In genomic region chr1:209629621-209630382, GRCh38 we compare ENCODE assay signal across 23 cellular contexts. TPM values are rescaled to one million over a fixed set of nuclear protein-coding genes. Genes with fewer than 3 reads are reported as not detected.
A peak's percentile ranks its signal among the peaks of the same experiment; 100 is the strongest.
DNase-seq lines count a peak whose midpoint lies in the region; ATAC-seq and TF ChIP-seq lines count a peak whose summit lies in the region.
"Had no signal": no experiment of that assay in that cellular context is flagged by ENCODE, and none has a peak within 500 bp of the region (broad histone marks: within the 10 kb centered on the region; RNA-seq: fewer than 3 reads in every experiment).

No MANE protein-coding gene starts in this region.

- no peak for TF ChIP-seq POLR2A in gastroesophageal sphincter (IDR thresholded peaks at IDR 0.05)

- no peaks in the 10 kb centered on the region for H3K27me3 Mint-ChIP-seq in activated T-helper 17 cell treated with anti-CD3 and anti-CD28 coated beads, Interleukin-2, amount 50 U/mL, for 72 hours

- H3K36me3 Mint-ChIP-seq in activated T-helper 17 cell treated with anti-CD3 and anti-CD28 coated beads, Interleukin-2, amount 50 U/mL, for 72 hours (ENCODE audit: low read depth) = no peaks in the 10 kb centered on the region

- H3K36me3 ChIP-seq in gastroesophageal sphincter = no peaks in the 10 kb centered on the region
- H3K36me3 ChIP-seq: SJCRH30 had no signal

- no peaks in the 10 kb centered on the region for H3K27me3 ChIP-seq in gastroesophageal sphincter
- H3K27me3 ChIP-seq: SJCRH30 had no signal

- 93% methylated on average over 10 of the region's 11 CpGs; no CpG with 5 or more reads in 1 of the 2 donors for WGBS in gastroesophageal sphincter (ENCODE audit: low coverage in 1 of 2), 2 donors

- TF ChIP-seq CTCF in gastroesophageal sphincter (IDR thresholded peaks at IDR 0.05) = no peak

- no peak overlapping the region for H3K4me3 ChIP-seq in gastroesophageal sphincter
- H3K4me3 ChIP-seq: SJCRH30 had no signal

- H3K4me3 Mint-ChIP-seq in activated T-helper 17 cell treated with anti-CD3 and anti-CD28 coated beads, Interleukin-2, amount 50 U/mL, for 72 hours = no peak overlapping the region

- peaks cover 5% of the 10 kb centered on the region for H3K4me1 Mint-ChIP-seq in activated T-helper 17 cell treated with anti-CD3 and anti-CD28 coated beads, Interleukin-2, amount 50 U/mL, for 72 hours

- H3K27ac Mint-ChIP-seq in activated T-helper 17 cell treated with anti-CD3 and anti-CD28 coated beads, Interleukin-2, amount 50 U/mL, for 72 hours = peak overlapping the region; percentile 31

- ATAC-seq in activated T-helper 17 cell treated with anti-CD3 and anti-CD28 coated beads, Interleukin-2, amount 50 U/mL, for 72 hours (replicated peaks) = no peak
- no peak for ATAC-seq in gastroesophageal sphincter
- ATAC-seq in GM18861 (IDR thresholded peaks at IDR 0.05; ENCODE audit: unreplicated experiment) = no peak
- ATAC-seq: Panc1 had no signal

- no peaks in the 10 kb centered on the region for H3K9me3 ChIP-seq in gastroesophageal sphincter
- H3K9me3 ChIP-seq: SJCRH30 had no signal

- DNase-seq in inferior parietal cortex (ENCODE audit: extremely low spot score) (peak; percentile 52), superior temporal gyrus (ENCODE audit: extremely low spot score) (peak; percentile 80), SK-N-DZ (ENCODE audit: low spot score) (no peak)
- DNase-seq: ACHN, DMS79 treated with DMSO at 0.1 percent for 48 hours, IMR-90, Karpas-422, NCI-H1092, NCI-H146, NCI-H2029 treated with DMSO at 0.1 percent for 48 hours, NCI-H2171 treated with DMSO at 0.1 percent for 48 hours, NCI-H446, NCI-H526 treated with DMSO at 0.1 percent for 48 hours, SJCRH30 had no signal

- TF ChIP-seq EP300 in gastroesophageal sphincter (IDR thresholded peaks at IDR 0.05) = no peak

- no peaks in the 10 kb centered on the region for H3K9me3 Mint-ChIP-seq in activated T-helper 17 cell treated with anti-CD3 and anti-CD28 coated beads, Interleukin-2, amount 50 U/mL, for 72 hours

- H3K4me1 ChIP-seq in gastroesophageal sphincter = peaks cover 0 to 45% (median 17%) of the 10 kb centered on the region in 3 donors

- H3K27ac ChIP-seq in cingulate gyrus (ENCODE audit: low read depth, low read length) (peak overlapping the region; percentile 82), gastroesophageal sphincter (no peak overlapping the region)
- H3K27ac ChIP-seq: C4-2B, HL-60, SJCRH30 had no signal

RNA-seq across cellular contexts. Expression of gene LAMB3, which starts 22.4 kb away (rescaled TPM):
- 10 to 100 TPM in 1 of 2 donors, 1 to 10 TPM in 1; 7.2 to 11.9 TPM for total RNA-seq in activated T-helper 17 cell treated with anti-CD3 and anti-CD28 coated beads, Interleukin-2, amount 50 U/mL, for 72 hours
- total RNA-seq in gastroesophageal sphincter = 10 to 100 TPM in 1 of 4 donors, under 1 TPM in 3; 0.13 to 11.6 (median 0.35) TPM
- polyA plus RNA-seq in SK-N-DZ (2014; cell fraction: cytosol; rRNA removed) = 0.03 and 0.29 TPM in 2 replicates
- 0.04 TPM in 1 of 2 replicates, not detected in the other for polyA plus RNA-seq in SK-N-DZ (2014; cell fraction: nucleus; rRNA removed)

RNA-seq across cellular contexts. Expression of gene G0S2, which starts 45.4 kb away (rescaled TPM):
- total RNA-seq in activated T-helper 17 cell treated with anti-CD3 and anti-CD28 coated beads, Interleukin-2, amount 50 U/mL, for 72 hours = 10 to 100 TPM; 16.1 to 17.1 TPM
- 10 to 100 TPM in 2 of 4 donors, 1 to 10 TPM in 2; 6.0 to 95.2 (median 11.0) TPM for total RNA-seq in gastroesophageal sphincter
- 0.75 TPM in 1 of 2 replicates, not detected in the other for polyA plus RNA-seq in SK-N-DZ (2014; cell fraction: cytosol; rRNA removed)
- polyA plus RNA-seq in SK-N-DZ (2014; cell fraction: nucleus; rRNA removed) = not detected in 2 replicates
- total RNA-seq: HT1080, MCF 10A had no signal

RNA-seq across cellular contexts. Expression of gene CAMK1G, which starts 46.3 kb away (rescaled TPM):
- total RNA-seq in activated T-helper 17 cell treated with anti-CD3 and anti-CD28 coated beads, Interleukin-2, amount 50 U/mL, for 72 hours = under 1 TPM in 1 of 2 donors, not detected in 1; 0.21 TPM
- total RNA-seq in gastroesophageal sphincter = 1 to 10 TPM in 2 of 4 donors, under 1 TPM in 2; 0.19 to 6.8 (median 0.84) TPM
- polyA plus RNA-seq in SK-N-DZ (2014; cell fraction: cytosol; rRNA removed) = not detected in 2 replicates
- not detected in 2 replicates for polyA plus RNA-seq in SK-N-DZ (2014; cell fraction: nucleus; rRNA removed)
- total RNA-seq: HT1080, MCF 10A, SJCRH30 had no signal
